Comparison of ENCODE assay signal across 1 cellular context in genomic region chr2:10030311-10030736, GRCh38.
A peak's percentile ranks its signal among the peaks of the same experiment; 100 is the strongest.
TF ChIP-seq lines count a peak whose summit lies in the region.

No MANE protein-coding gene starts in this region.

TF ChIP-seq in HepG2, 621 proteins besides CTCF, POLR2A, EP300 and RAD21 (continued from another document and continues in another):
- TF ChIP-seq, protein P1, sequence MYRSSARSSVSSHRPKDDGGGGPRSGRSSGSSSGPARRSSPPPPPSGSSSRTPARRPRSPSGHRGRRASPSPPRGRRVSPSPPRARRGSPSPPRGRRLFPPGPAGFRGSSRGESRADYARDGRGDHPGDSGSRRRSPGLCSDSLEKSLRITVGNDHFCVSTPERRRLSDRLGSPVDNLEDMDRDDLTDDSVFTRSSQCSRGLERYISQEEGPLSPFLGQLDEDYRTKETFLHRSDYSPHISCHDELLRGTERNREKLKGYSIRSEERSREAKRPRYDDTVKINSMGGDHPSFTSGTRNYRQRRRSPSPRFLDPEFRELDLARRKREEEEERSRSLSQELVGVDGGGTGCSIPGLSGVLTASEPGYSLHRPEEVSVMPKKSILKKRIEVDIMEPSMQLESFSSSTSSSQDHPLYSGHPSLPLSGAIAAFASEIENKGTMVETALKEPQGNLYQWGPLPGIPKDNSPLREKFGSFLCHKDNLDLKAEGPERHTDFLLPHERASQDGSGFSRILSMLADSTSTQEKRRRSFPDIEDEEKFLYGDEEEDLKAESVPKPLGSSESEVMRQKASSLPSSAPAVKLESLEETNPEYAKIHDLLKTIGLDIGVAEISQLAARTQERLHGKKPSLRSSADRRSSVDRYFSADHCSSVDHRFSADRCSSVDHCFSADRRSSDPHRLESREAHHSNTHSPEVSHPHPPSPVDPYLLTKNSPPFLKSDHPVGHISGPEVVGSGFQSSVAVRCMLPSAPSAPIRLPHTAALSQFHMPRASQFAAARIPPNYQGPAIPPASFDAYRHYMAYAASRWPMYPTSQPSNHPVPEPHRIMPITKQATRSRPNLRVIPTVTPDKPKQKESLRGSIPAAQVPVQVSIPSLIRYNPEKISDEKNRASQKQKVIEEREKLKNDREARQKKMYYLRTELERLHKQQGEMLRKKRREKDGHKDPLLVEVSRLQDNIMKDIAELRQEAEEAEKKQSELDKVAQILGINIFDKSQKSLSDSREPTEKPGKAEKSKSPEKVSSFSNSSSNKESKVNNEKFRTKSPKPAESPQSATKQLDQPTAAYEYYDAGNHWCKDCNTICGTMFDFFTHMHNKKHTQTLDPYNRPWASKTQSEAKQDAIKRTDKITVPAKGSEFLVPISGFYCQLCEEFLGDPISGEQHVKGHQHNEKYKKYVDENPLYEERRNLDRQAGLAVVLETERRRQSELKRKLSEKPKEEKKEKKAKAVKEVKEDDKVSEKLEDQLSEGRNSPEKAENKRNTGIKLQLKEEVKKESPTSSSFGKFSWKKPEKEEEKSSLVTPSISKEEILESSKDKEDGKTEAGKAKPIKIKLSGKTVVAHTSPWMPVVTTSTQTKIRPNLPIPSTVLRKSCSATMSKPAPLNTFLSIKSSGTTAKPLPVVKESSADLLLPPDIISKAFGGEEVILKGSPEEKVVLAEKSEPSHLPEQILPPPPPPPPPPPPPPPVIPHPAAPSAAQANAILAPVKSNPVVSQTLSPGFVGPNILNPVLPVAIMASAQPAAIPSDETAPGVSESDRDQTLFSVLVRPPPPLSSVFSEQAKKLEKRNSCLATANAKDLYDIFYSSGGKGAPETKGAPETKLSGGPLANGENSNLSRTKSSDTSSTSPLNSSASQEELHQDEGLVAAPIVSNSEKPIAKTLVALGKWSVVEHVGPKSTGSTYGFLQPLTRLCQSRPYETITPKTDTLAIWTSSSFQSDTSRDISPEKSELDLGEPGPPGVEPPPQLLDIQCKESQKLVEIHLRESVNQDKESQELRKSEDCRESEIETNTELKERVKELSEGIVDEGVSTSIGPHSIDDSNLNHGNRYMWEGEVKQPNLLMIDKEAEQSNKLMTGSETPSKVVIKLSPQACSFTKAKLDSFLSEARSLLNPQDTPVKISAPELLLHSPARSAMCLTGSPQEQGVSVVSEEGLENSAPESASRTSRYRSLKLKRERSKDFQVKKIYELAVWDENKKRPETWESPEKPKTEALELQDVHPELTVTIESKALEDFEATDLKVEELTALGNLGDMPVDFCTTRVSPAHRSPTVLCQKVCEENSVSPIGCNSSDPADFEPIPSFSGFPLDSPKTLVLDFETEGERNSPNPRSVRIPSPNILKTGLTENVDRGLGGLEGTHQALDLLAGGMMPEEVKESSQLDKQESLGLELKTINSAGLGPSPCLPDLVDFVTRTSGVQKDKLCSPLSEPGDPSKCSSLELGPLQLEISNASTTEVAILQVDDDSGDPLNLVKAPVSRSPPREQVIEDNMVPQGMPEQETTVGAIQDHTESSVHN (CRISPR knock-in tag; IDR thresholded peaks at IDR 0.05): peak; percentile 55; the same call in 1 of the 2 replicates
- TF ChIP-seq, protein P2, sequence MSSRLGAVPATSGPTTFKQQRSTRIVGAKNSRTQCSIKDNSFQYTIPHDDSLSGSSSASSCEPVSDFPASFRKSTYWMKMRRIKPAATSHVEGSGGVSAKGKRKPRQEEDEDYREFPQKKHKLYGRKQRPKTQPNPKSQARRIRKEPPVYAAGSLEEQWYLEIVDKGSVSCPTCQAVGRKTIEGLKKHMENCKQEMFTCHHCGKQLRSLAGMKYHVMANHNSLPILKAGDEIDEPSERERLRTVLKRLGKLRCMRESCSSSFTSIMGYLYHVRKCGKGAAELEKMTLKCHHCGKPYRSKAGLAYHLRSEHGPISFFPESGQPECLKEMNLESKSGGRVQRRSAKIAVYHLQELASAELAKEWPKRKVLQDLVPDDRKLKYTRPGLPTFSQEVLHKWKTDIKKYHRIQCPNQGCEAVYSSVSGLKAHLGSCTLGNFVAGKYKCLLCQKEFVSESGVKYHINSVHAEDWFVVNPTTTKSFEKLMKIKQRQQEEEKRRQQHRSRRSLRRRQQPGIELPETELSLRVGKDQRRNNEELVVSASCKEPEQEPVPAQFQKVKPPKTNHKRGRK (CRISPR knock-in tag; IDR thresholded peaks at IDR 0.05): 0 out of 2 replicates have a peak, but pooled peaks have one; percentile 48
- TF ChIP-seq ZFP37 (CRISPR knock-in tag; IDR thresholded peaks at IDR 0.05; ENCODE audit: borderline replicate concordance) (no peak), BRCA1 (CRISPR knock-in tag; IDR thresholded peaks at IDR 0.05) (no peak), SMARCE1 (IDR thresholded peaks at IDR 0.05; ENCODE audit: borderline replicate concordance) (no peak), ZNF549 (CRISPR knock-in tag; IDR thresholded peaks at IDR 0.05) (no peak), ZFP41 (CRISPR knock-in tag; IDR thresholded peaks at IDR 0.05; ENCODE audit: borderline replicate concordance) (no peak), NFIC (IDR thresholded peaks at IDR 0.05; ENCODE audit: low read length) (no peak), KLF9 (CRISPR knock-in tag; IDR thresholded peaks at IDR 0.05; ENCODE audit: low read depth) (no peak), RELA (CRISPR knock-in tag; IDR thresholded peaks at IDR 0.05) (no peak), BRD4 (CRISPR knock-in tag; IDR thresholded peaks at IDR 0.05) (no peak), IRF9 (CRISPR knock-in tag; IDR thresholded peaks at IDR 0.05; ENCODE audit: borderline replicate concordance) (no peak), ZNF607 (CRISPR knock-in tag; IDR thresholded peaks at IDR 0.05; ENCODE audit: borderline replicate concordance) (no peak), ATF4 (CRISPR knock-in tag; IDR thresholded peaks at IDR 0.05) (no peak), STAG1 (CRISPR knock-in tag; IDR thresholded peaks at IDR 0.05) (no peak), MLLT10 (CRISPR knock-in tag; IDR thresholded peaks at IDR 0.05) (no peak), ZNF235 (CRISPR knock-in tag; IDR thresholded peaks at IDR 0.05; ENCODE audit: borderline replicate concordance) (no peak), ZNF138 (CRISPR knock-in tag; IDR thresholded peaks at IDR 0.05; ENCODE audit: low read depth) (no peak), ZNF572 (CRISPR knock-in tag; IDR thresholded peaks at IDR 0.05) (no peak), SRSF9 (IDR thresholded peaks at IDR 0.05; ENCODE audit: borderline replicate concordance, insufficient read depth, low read depth, low read length, poor library complexity, severe bottlenecking) (no peak)
- TF ChIP-seq, protein P3, sequence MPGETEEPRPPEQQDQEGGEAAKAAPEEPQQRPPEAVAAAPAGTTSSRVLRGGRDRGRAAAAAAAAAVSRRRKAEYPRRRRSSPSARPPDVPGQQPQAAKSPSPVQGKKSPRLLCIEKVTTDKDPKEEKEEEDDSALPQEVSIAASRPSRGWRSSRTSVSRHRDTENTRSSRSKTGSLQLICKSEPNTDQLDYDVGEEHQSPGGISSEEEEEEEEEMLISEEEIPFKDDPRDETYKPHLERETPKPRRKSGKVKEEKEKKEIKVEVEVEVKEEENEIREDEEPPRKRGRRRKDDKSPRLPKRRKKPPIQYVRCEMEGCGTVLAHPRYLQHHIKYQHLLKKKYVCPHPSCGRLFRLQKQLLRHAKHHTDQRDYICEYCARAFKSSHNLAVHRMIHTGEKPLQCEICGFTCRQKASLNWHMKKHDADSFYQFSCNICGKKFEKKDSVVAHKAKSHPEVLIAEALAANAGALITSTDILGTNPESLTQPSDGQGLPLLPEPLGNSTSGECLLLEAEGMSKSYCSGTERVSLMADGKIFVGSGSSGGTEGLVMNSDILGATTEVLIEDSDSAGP (CRISPR knock-in tag; IDR thresholded peaks at IDR 0.05; ENCODE audit: borderline replicate concordance): no peak
- TF ChIP-seq, protein P4, sequence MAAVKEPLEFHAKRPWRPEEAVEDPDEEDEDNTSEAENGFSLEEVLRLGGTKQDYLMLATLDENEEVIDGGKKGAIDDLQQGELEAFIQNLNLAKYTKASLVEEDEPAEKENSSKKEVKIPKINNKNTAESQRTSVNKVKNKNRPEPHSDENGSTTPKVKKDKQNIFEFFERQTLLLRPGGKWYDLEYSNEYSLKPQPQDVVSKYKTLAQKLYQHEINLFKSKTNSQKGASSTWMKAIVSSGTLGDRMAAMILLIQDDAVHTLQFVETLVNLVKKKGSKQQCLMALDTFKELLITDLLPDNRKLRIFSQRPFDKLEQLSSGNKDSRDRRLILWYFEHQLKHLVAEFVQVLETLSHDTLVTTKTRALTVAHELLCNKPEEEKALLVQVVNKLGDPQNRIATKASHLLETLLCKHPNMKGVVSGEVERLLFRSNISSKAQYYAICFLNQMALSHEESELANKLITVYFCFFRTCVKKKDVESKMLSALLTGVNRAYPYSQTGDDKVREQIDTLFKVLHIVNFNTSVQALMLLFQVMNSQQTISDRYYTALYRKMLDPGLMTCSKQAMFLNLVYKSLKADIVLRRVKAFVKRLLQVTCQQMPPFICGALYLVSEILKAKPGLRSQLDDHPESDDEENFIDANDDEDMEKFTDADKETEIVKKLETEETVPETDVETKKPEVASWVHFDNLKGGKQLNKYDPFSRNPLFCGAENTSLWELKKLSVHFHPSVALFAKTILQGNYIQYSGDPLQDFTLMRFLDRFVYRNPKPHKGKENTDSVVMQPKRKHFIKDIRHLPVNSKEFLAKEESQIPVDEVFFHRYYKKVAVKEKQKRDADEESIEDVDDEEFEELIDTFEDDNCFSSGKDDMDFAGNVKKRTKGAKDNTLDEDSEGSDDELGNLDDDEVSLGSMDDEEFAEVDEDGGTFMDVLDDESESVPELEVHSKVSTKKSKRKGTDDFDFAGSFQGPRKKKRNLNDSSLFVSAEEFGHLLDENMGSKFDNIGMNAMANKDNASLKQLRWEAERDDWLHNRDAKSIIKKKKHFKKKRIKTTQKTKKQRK (IDR thresholded peaks at IDR 0.05; ENCODE audit: low read length): no peak
- TF ChIP-seq, protein P5, sequence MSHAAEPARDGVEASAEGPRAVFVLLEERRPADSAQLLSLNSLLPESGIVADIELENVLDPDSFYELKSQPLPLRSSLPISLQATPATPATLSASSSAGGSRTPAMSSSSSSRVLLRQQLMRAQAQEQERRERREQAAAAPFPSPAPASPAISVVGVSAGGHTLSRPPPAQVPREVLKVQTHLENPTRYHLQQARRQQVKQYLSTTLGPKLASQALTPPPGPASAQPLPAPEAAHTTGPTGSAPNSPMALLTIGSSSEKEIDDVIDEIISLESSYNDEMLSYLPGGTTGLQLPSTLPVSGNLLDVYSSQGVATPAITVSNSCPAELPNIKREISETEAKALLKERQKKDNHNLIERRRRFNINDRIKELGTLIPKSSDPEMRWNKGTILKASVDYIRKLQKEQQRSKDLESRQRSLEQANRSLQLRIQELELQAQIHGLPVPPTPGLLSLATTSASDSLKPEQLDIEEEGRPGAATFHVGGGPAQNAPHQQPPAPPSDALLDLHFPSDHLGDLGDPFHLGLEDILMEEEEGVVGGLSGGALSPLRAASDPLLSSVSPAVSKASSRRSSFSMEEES (CRISPR knock-in tag; IDR thresholded peaks at IDR 0.05): peak; percentile 63; the same call in 1 of the 2 replicates
- TF ChIP-seq, protein P6, sequence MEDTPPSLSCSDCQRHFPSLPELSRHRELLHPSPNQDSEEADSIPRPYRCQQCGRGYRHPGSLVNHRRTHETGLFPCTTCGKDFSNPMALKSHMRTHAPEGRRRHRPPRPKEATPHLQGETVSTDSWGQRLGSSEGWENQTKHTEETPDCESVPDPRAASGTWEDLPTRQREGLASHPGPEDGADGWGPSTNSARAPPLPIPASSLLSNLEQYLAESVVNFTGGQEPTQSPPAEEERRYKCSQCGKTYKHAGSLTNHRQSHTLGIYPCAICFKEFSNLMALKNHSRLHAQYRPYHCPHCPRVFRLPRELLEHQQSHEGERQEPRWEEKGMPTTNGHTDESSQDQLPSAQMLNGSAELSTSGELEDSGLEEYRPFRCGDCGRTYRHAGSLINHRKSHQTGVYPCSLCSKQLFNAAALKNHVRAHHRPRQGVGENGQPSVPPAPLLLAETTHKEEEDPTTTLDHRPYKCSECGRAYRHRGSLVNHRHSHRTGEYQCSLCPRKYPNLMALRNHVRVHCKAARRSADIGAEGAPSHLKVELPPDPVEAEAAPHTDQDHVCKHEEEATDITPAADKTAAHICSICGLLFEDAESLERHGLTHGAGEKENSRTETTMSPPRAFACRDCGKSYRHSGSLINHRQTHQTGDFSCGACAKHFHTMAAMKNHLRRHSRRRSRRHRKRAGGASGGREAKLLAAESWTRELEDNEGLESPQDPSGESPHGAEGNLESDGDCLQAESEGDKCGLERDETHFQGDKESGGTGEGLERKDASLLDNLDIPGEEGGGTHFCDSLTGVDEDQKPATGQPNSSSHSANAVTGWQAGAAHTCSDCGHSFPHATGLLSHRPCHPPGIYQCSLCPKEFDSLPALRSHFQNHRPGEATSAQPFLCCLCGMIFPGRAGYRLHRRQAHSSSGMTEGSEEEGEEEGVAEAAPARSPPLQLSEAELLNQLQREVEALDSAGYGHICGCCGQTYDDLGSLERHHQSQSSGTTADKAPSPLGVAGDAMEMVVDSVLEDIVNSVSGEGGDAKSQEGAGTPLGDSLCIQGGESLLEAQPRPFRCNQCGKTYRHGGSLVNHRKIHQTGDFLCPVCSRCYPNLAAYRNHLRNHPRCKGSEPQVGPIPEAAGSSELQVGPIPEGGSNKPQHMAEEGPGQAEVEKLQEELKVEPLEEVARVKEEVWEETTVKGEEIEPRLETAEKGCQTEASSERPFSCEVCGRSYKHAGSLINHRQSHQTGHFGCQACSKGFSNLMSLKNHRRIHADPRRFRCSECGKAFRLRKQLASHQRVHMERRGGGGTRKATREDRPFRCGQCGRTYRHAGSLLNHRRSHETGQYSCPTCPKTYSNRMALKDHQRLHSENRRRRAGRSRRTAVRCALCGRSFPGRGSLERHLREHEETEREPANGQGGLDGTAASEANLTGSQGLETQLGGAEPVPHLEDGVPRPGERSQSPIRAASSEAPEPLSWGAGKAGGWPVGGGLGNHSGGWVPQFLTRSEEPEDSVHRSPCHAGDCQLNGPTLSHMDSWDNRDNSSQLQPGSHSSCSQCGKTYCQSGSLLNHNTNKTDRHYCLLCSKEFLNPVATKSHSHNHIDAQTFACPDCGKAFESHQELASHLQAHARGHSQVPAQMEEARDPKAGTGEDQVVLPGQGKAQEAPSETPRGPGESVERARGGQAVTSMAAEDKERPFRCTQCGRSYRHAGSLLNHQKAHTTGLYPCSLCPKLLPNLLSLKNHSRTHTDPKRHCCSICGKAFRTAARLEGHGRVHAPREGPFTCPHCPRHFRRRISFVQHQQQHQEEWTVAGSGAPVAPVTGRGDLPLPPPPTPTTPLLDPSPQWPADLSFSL (CRISPR knock-in tag; IDR thresholded peaks at IDR 0.05): no peak
- TF ChIP-seq, protein P7, sequence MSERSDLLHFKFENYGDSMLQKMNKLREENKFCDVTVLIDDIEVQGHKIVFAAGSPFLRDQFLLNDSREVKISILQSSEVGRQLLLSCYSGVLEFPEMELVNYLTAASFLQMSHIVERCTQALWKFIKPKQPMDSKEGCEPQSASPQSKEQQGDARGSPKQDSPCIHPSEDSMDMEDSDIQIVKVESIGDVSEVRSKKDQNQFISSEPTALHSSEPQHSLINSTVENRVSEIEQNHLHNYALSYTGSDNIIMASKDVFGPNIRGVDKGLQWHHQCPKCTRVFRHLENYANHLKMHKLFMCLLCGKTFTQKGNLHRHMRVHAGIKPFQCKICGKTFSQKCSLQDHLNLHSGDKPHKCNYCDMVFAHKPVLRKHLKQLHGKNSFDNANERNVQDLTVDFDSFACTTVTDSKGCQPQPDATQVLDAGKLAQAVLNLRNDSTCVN (CRISPR knock-in tag; IDR thresholded peaks at IDR 0.05; ENCODE audit: borderline replicate concordance): no peak
